11 cellular contexts compared by ENCODE assay signal in the genomic region with DNA sequence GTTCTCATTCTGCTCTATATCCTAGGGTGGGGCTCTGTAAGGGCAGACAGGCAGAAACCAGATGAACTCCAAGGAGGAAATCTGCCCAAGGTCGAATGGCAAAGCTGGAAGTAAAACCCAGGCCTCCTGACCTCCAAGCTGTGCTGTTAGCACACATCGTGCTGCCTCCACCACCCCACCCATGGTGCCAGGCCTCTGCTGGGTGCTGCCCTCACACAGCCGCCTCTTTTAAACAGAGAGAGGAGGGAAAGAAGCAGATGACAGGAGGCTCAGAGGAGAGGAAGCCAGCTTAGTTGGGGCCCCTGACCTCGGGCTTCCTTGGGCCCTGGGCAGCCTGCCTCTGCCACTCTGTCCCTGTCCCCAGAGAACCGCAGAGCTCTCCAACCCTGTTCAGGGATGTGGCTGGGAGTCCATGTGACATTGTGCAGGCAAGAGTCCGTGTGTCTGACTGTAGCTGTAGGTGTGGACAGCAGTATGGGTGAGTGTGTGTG. TPM values are rescaled to one million over a fixed set of nuclear protein-coding genes. Genes with fewer than 3 reads are reported as not detected.
DNase-seq lines count a peak whose midpoint lies in the region; ATAC-seq and TF ChIP-seq lines count a peak whose summit lies in the region.
"Had no signal": no experiment of that assay in that cellular context is flagged by ENCODE, and none has a peak within 500 bp of the region (broad histone marks: within the 10 kb centered on the region; RNA-seq: fewer than 3 reads in every experiment).

No MANE protein-coding gene starts in this region.

- H3K9ac ChIP-seq in parathyroid adenoma, result no peak overlapping the region
- H3K9ac ChIP-seq in Karpas-422 (ENCODE audit: low read length), result no peak overlapping the region

- H3K27ac ChIP-seq in CD8-positive, alpha-beta T cell (ENCODE audit: low read depth, low read length), result no peak overlapping the region
- H3K27ac ChIP-seq in ascending aorta (peak overlapping the region; percentile 99), cardiac muscle cell (peak overlapping the region; percentile 8), parathyroid adenoma (peak overlapping the region; percentile 29), Karpas-422 (ENCODE audit: low read length) (no peak overlapping the region)

- H3K4me1 ChIP-seq in CD8-positive, alpha-beta T cell (ENCODE audit: insufficient read depth, low read length), result peaks cover 10% of the 10 kb centered on the region
- H3K4me1 ChIP-seq in ascending aorta (peaks cover 14 to 18% of the 10 kb centered on the region in 2 donors), cardiac muscle cell (ENCODE audit: low read depth) (peaks cover 10% of the 10 kb centered on the region), parathyroid adenoma (peaks cover 2% of the 10 kb centered on the region), Karpas-422 (ENCODE audit: low read length) (peaks cover 4% of the 10 kb centered on the region)

- H3K9me3 ChIP-seq in CD8-positive, alpha-beta T cell (ENCODE audit: low read length), result no peaks in the 10 kb centered on the region
- no peaks in the 10 kb centered on the region for H3K9me3 ChIP-seq in ascending aorta
- H3K9me3 ChIP-seq in cardiac muscle cell (ENCODE audit: low read depth), result no peaks in the 10 kb centered on the region
- H3K9me3 ChIP-seq in parathyroid adenoma (ENCODE audit: control insufficient read depth, low read length), result no peaks in the 10 kb centered on the region
- H3K9me3 ChIP-seq in Karpas-422 (ENCODE audit: low read length), result no peaks in the 10 kb centered on the region
- H3K9me3 ChIP-seq: HAP-1 had no signal

- POLR2A ChIA-PET in CD8-positive, alpha-beta T cell (lab: Charles Lee), result no interaction called here

- H2AFZ ChIP-seq in parathyroid adenoma (peak overlapping the region; percentile 66), Karpas-422 (ENCODE audit: low read length) (no peak overlapping the region)

- TF ChIP-seq CTCF in CD8-positive, alpha-beta T cell (IDR thresholded peaks at IDR 0.05), result no peak
- TF ChIP-seq CTCF in ascending aorta (IDR thresholded peaks at IDR 0.05) (no peak), cardiac muscle cell (IDR thresholded peaks at IDR 0.05; ENCODE audit: low read depth, low read length) (no peak), parathyroid adenoma (IDR thresholded peaks at IDR 0.05) (no peak)

- H3K4me2 ChIP-seq in parathyroid adenoma (ENCODE audit: low read length), result peak overlapping the region; percentile 88
- no peak overlapping the region for H3K4me2 ChIP-seq in Karpas-422 (ENCODE audit: low read depth, low read length, poor library complexity, severe bottlenecking)

- H3K4me1 Mint-ChIP-seq in CD8-positive, alpha-beta T cell (ENCODE audit: low read depth), result peaks cover 12% of the 10 kb centered on the region

- no peak for DNase-seq in CD8-positive, alpha-beta T cell
- DNase-seq in ascending aorta (ENCODE audit: low spot score in 2 of 2), result no peak
- DNase-seq in cardiac muscle cell (ENCODE audit: low read depth in 1 of 2, low spot score in 1 of 2), result peak in 1 of 2 donors; percentile 23
- DNase-seq in GDM1 (lab: John Stamatoyannopoulos, UW), result no peak
- DNase-seq in NCI-H345 treated with DMSO at 0.1 percent for 48 hours (lab: John Stamatoyannopoulos, UW; ENCODE audit: unreplicated experiment), result no peak
- DNase-seq in SIG-M5 (lab: John Stamatoyannopoulos, UW), result no peak
- no peak for DNase-seq in Karpas-422
- DNase-seq: DND-41 had no signal

- no peaks in the 10 kb centered on the region for H3K36me3 ChIP-seq in CD8-positive, alpha-beta T cell (ENCODE audit: insufficient read depth, low read length)
- H3K36me3 ChIP-seq in ascending aorta (peaks cover 7 to 8% of the 10 kb centered on the region in 2 donors), cardiac muscle cell (no peaks in the 10 kb centered on the region), parathyroid adenoma (ENCODE audit: control insufficient read depth, insufficient read depth, low read length) (no peaks in the 10 kb centered on the region), Karpas-422 (ENCODE audit: insufficient read depth, low read length) (no peaks in the 10 kb centered on the region)
- H3K36me3 ChIP-seq: HAP-1 had no signal

- no peak for ATAC-seq in CD8-positive, alpha-beta T cell

- H3K4me3 Mint-ChIP-seq in CD8-positive, alpha-beta T cell, result peak overlapping the region; percentile 67

- H3K4me3 ChIP-seq in CD8-positive, alpha-beta T cell (ENCODE audit: low read depth, low read length), result no peak overlapping the region
- H3K4me3 ChIP-seq in ascending aorta (peak overlapping the region; percentile 86 to 93), cardiac muscle cell (no peak overlapping the region), parathyroid adenoma (ENCODE audit: low read depth, low read length) (no peak overlapping the region), Karpas-422 (ENCODE audit: low read length) (no peak overlapping the region)

- H3K9me2 ChIP-seq in Karpas-422 (replicated peaks; ENCODE audit: insufficient read depth, low read length), result no peaks in the 10 kb centered on the region

- H3K27me3 ChIP-seq in CD8-positive, alpha-beta T cell (ENCODE audit: insufficient read depth, low read length), result peaks cover 19% of the 10 kb centered on the region
- no peaks in the 10 kb centered on the region for H3K27me3 ChIP-seq in ascending aorta
- H3K27me3 ChIP-seq in cardiac muscle cell, result peaks cover 7% of the 10 kb centered on the region
- no peaks in the 10 kb centered on the region for H3K27me3 ChIP-seq in parathyroid adenoma (ENCODE audit: control insufficient read depth, insufficient read depth, low read length)
- H3K27me3 ChIP-seq in Karpas-422 (ENCODE audit: low read length), result no peaks in the 10 kb centered on the region

- CTCF ChIA-PET in CD8-positive, alpha-beta T cell (lab: Charles Lee), result interaction anchor here (1.4 kb wide), 1 partner anchor 11 kb away, joined by 9 read pairs; no protein-coding TSS in a partner anchor

- H3K9me3 Mint-ChIP-seq in CD8-positive, alpha-beta T cell, result no peaks in the 10 kb centered on the region

- H3K27me3 Mint-ChIP-seq in CD8-positive, alpha-beta T cell (ENCODE audit: low read depth), result peaks cover 35% of the 10 kb centered on the region

- no peaks in the 10 kb centered on the region for H3K79me2 ChIP-seq in parathyroid adenoma
- no peaks in the 10 kb centered on the region for H3K79me2 ChIP-seq in Karpas-422 (ENCODE audit: low read length)

- H4K20me1 ChIP-seq in Karpas-422 (ENCODE audit: insufficient read depth, low read depth, low read length), result no peaks in the 10 kb centered on the region

- intact Hi-C loops in CD8-positive, alpha-beta T cell (cut with DNase I, micrococcal nuclease), result no loop called here
- intact Hi-C loops in ascending aorta (cut with DNase I), result loop anchor here (5.0 kb wide), 1 partner anchor 116 kb away; the partner anchor contains the start of genes S100PBP and YARS1

- no peak overlapping the region for H3K27ac Mint-ChIP-seq in CD8-positive, alpha-beta T cell

- H3K36me3 Mint-ChIP-seq in CD8-positive, alpha-beta T cell, result no peaks in the 10 kb centered on the region

RNA-seq across cellular contexts. Expression of gene SYNC, which starts 1.1 kb away (rescaled TPM):
- total RNA-seq in CD8-positive, alpha-beta T cell, result not detected
- total RNA-seq in ascending aorta, result 87.3 TPM
- 2.5 and 4.5 TPM in 2 replicates for total RNA-seq in cardiac muscle cell
- 1.2 and 1.6 TPM in 2 replicates for polyA plus RNA-seq in cardiac muscle cell
- total RNA-seq in Karpas-422 (2014; rRNA removed; shearing (Covaris generic); ENCODE audit: low replicate concordance), result not detected in 2 replicates
- total RNA-seq: T-helper 2 cell treated with Interferon-gamma antibody and Interleukin-4, amounts not matched to agents 100 ng/mL and 5 ng/mL, for 36 hours had no signal

RNA-seq across cellular contexts. Expression of gene RBBP4, which starts 50.5 kb away (rescaled TPM):
- 100 to 1,000 TPM; 109 to 121 TPM for total RNA-seq in CD8-positive, alpha-beta T cell
- total RNA-seq in ascending aorta (45.4 TPM), cardiac muscle cell (275 and 279 TPM in 2 replicates)
- polyA plus RNA-seq in cardiac muscle cell, result 336 and 405 TPM in 2 replicates
- 204 and 258 TPM in 2 replicates for total RNA-seq in Karpas-422 (2014; rRNA removed; shearing (Covaris generic); ENCODE audit: low replicate concordance)

RNA-seq across cellular contexts. Expression of gene ZBTB8OS, which starts 51.1 kb away (rescaled TPM):
- 10 to 100 TPM; 25.9 to 26.8 TPM for total RNA-seq in CD8-positive, alpha-beta T cell
- total RNA-seq in ascending aorta (3.0 TPM), cardiac muscle cell (31.7 and 37.1 TPM in 2 replicates)
- 52.0 and 66.8 TPM in 2 replicates for polyA plus RNA-seq in cardiac muscle cell
- 55.1 and 88.3 TPM in 2 replicates for total RNA-seq in Karpas-422 (2014; rRNA removed; shearing (Covaris generic); ENCODE audit: low replicate concordance)

Comparison
In these comparisons a context has a peak if more than half of its experiments do, and no peak if none do; other contexts are left out.
1. H3K27ac ChIP-seq: peak in ascending aorta (2 of 2), cardiac muscle cell (single experiment) and parathyroid adenoma (single experiment); none in CD8-positive, alpha-beta T cell (single experiment) and Karpas-422 (single experiment).
2. H3K4me3 ChIP-seq: peak in ascending aorta (2 of 2); none in CD8-positive, alpha-beta T cell (single experiment), cardiac muscle cell (single experiment), parathyroid adenoma (single experiment) and Karpas-422 (single experiment).
3. RNA of gene SYNC, which starts 1.1 kb away (total RNA-seq): 87.3 TPM in ascending aorta (single experiment); 2.5 to 4.5 TPM in cardiac muscle cell, not detected in CD8-positive, alpha-beta T cell and not detected in Karpas-422; every median in the first group is over 10 times any median in the second.